24 cellular contexts compared by ENCODE assay signal in the genomic region with DNA sequence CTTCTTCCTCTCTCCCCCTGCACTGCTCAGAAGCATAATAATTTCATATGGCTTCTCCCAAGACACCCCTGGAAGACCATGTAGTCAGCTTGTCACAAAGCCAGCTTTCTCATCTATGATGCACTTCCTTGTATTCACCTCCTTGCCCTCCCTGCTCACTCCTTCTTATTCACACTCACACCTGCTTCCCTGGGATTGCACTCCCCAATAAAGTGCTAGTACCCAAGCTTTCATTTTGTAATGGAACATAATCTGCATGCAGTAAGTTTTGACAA.
"Had no signal": no experiment of that assay in that cellular context is flagged by ENCODE, and none has a peak within 500 bp of the region (broad histone marks: within the 10 kb centered on the region; RNA-seq: fewer than 3 reads in every experiment).

No MANE protein-coding gene starts in this region.

- H2AFZ ChIP-seq: neural progenitor cell, parathyroid adenoma had no signal

- H3K79me2 ChIP-seq: parathyroid adenoma had no signal

- H3K9ac ChIP-seq: neural progenitor cell, parathyroid adenoma had no signal

- H3K4me2 ChIP-seq: neural progenitor cell, smooth muscle cell had no signal

- H3K4me1 ChIP-seq: esophagus squamous epithelium, gastrocnemius medialis, left lung, neural progenitor cell, parathyroid adenoma, right atrium auricular region, stomach had no signal

- DNase-seq: cortex of kidney; dorsolateral prefrontal cortex; effector CD4-positive, alpha-beta T cell; erythroblast; esophagus squamous epithelium; gastrocnemius medialis; head of caudate nucleus; left cardiac atrium; left lung; mesendoderm; midbrain; naive thymus-derived CD4-positive, alpha-beta T cell; stimulated activated CD4-positive, alpha-beta T cell treated with anti-CD3 and anti-CD28 coated beads, Interleukin-12 subunit alpha, Interleukin-12 subunit beta, amount 100 ng/mL, for 4 hours; stimulated activated CD4-positive, alpha-beta T cell treated with anti-CD3 and anti-CD28 coated beads, Interleukin-1b, Interleukin-23, amount 100 ng/mL, for 48 hours; stimulated activated CD4-positive, alpha-beta T cell treated with anti-CD3 and anti-CD28 coated beads, Interleukin-4, amount 100 ng/mL, for 1 hour; stimulated activated CD8-positive, alpha-beta memory T cell treated with anti-CD3 and anti-CD28 coated beads, Interleukin-4, amount 100 ng/mL, for 48 hours; stimulated activated naive CD4-positive, alpha-beta T cell treated with Interleukin-2 at 50 U/mL for 16 hours; stomach; thyroid gland; trophoblast cell had no signal

- H3K27me3 ChIP-seq: gastrocnemius medialis, left lung, neural progenitor cell, right atrium auricular region, stomach, thyroid gland had no signal

- H3K9me3 ChIP-seq: esophagus squamous epithelium, gastrocnemius medialis, left lung, right atrium auricular region, stomach, thyroid gland had no signal

- H3K36me3 ChIP-seq: esophagus squamous epithelium, gastrocnemius medialis, left lung, neural progenitor cell, right atrium auricular region, stomach, thyroid gland had no signal

- H3K27ac ChIP-seq: esophagus squamous epithelium, gastrocnemius medialis, left lung, neural progenitor cell, parathyroid adenoma, right atrium auricular region, stomach, thyroid gland had no signal

- H3K4me3 ChIP-seq: dorsolateral prefrontal cortex, esophagus squamous epithelium, gastrocnemius medialis, left lung, neural progenitor cell, right atrium auricular region, smooth muscle cell, stomach, thyroid gland had no signal
